In genomic region chr20:20712474-20713243, GRCh38 we compare ENCODE assay signal across 1 cellular context.
TF ChIP-seq lines count a peak whose summit lies in the region.

RALGAPA2 (minus strand) TSS chr20:20712644; CDS start chr20:20712480, 164 bp downstream.

TF ChIP-seq in HepG2, 621 proteins besides CTCF, POLR2A, EP300 and RAD21 (continued from another document and continues in another):
- peak; percentile 71; the same call in 1 of the 2 replicates for TF ChIP-seq ARID5B (CRISPR knock-in tag; IDR thresholded peaks at IDR 0.05)
- no peak for TF ChIP-seq RFX3 (CRISPR knock-in tag; IDR thresholded peaks at IDR 0.05)
- no peak; the same call in 1 of the 2 replicates for TF ChIP-seq ZNF318 (CRISPR knock-in tag; IDR thresholded peaks at IDR 0.05)
- TF ChIP-seq HNRNPH1 (optimal IDR thresholded peaks at IDR 0.05; ENCODE audit: low read depth, low read length) = no peak
- TF ChIP-seq PLRG1 (conservative IDR thresholded peaks at IDR 0.05) = no peak
- TF ChIP-seq FUBP1 (CRISPR knock-in tag; IDR thresholded peaks at IDR 0.05; ENCODE audit: borderline replicate concordance) = no peak; the same call in 1 of the 2 replicates
- TF ChIP-seq BATF2 (CRISPR knock-in tag; IDR thresholded peaks at IDR 0.05) = no peak
- TF ChIP-seq PRPF4 (IDR thresholded peaks at IDR 0.05; ENCODE audit: low read depth, low read length, poor library complexity, severe bottlenecking) = no peak
- TF ChIP-seq PPARG (CRISPR knock-in tag; conservative IDR thresholded peaks at IDR 0.05) = 0 out of 2 replicates have a peak, but pooled peaks have one; percentile 22
- TF ChIP-seq ZNF775 (CRISPR knock-in tag; IDR thresholded peaks at IDR 0.05; ENCODE audit: borderline replicate concordance) = no peak
- TF ChIP-seq ZNF350 (CRISPR knock-in tag; IDR thresholded peaks at IDR 0.05; ENCODE audit: borderline replicate concordance, low read depth) = peak; percentile 94
- TF ChIP-seq ZXDC (CRISPR knock-in tag; IDR thresholded peaks at IDR 0.05) = no peak
- TF ChIP-seq HIVEP1 (CRISPR knock-in tag; IDR thresholded peaks at IDR 0.05) = peak; percentile 78; the same call in 1 of the 2 replicates
- peak; percentile 97 for TF ChIP-seq ZBTB14 (CRISPR knock-in tag; IDR thresholded peaks at IDR 0.05)
- TF ChIP-seq MLLT10 (CRISPR knock-in tag; IDR thresholded peaks at IDR 0.05) = no peak
- peak; percentile 79 for TF ChIP-seq ZNF598 (CRISPR knock-in tag; IDR thresholded peaks at IDR 0.05; ENCODE audit: borderline replicate concordance)
- no peak for TF ChIP-seq ZNF569 (CRISPR knock-in tag; IDR thresholded peaks at IDR 0.05; ENCODE audit: borderline replicate concordance)
- TF ChIP-seq ZNF12 (CRISPR knock-in tag; IDR thresholded peaks at IDR 0.05) = no peak
- TF ChIP-seq ZNF225 (CRISPR knock-in tag; IDR thresholded peaks at IDR 0.05) = no peak
- no peak for TF ChIP-seq ZSCAN12 (CRISPR knock-in tag; IDR thresholded peaks at IDR 0.05)
- peak; percentile 89 for TF ChIP-seq ZNF772 (CRISPR knock-in tag; IDR thresholded peaks at IDR 0.05)
- peak; percentile 82 for TF ChIP-seq ZNF124 (CRISPR knock-in tag; IDR thresholded peaks at IDR 0.05)
- TF ChIP-seq PREB (CRISPR knock-in tag; IDR thresholded peaks at IDR 0.05) = no peak
- TF ChIP-seq KLF9 (CRISPR knock-in tag; IDR thresholded peaks at IDR 0.05; ENCODE audit: low read depth) = no peak
- no peak for TF ChIP-seq GPBP1L1 (CRISPR knock-in tag; IDR thresholded peaks at IDR 0.05)
- peak; percentile 95 for TF ChIP-seq SUZ12 (IDR thresholded peaks at IDR 0.05; ENCODE audit: low read depth, low read length)
- TF ChIP-seq TRIM22 (IDR thresholded peaks at IDR 0.05) = no peak
- TF ChIP-seq CHD2 (IDR thresholded peaks at IDR 0.05; ENCODE audit: low read depth, low read length) = peak; percentile 67
- 0 out of 2 replicates have a peak, but pooled peaks have one; percentile 69 for TF ChIP-seq ZBTB20 (CRISPR knock-in tag; IDR thresholded peaks at IDR 0.05; ENCODE audit: borderline replicate concordance, low read depth)
- TF ChIP-seq GATA4 (IDR thresholded peaks at IDR 0.05; ENCODE audit: borderline replicate concordance, low read depth) = peak; percentile 73; the same call in 1 of the 2 replicates
- TF ChIP-seq SAFB2 (CRISPR knock-in tag; IDR thresholded peaks at IDR 0.05; ENCODE audit: borderline replicate concordance, low read depth) = no peak; the same call in 1 of the 2 replicates
- TF ChIP-seq FOXM1 (CRISPR knock-in tag; IDR thresholded peaks at IDR 0.05) = no peak
- TF ChIP-seq TOE1 (CRISPR knock-in tag; IDR thresholded peaks at IDR 0.05) = no peak
- no peak for TF ChIP-seq RBM22 (optimal IDR thresholded peaks at IDR 0.05; ENCODE audit: low read length)
- no peak; the same call in 1 of the 2 replicates for TF ChIP-seq CHCHD3 (CRISPR knock-in tag; IDR thresholded peaks at IDR 0.05)
- peak; percentile 78 for TF ChIP-seq HNRNPLL (IDR thresholded peaks at IDR 0.05; ENCODE audit: low read depth, low read length, poor library complexity, severe bottlenecking)
